7 cellular contexts compared by ENCODE assay signal in genomic region chr6:13733178-13733851, GRCh38. TPM values are rescaled to one million over a fixed set of nuclear protein-coding genes. Genes with fewer than 3 reads are reported as not detected.
DNase-seq lines count a peak whose midpoint lies in the region; ATAC-seq, FAIRE-seq and TF ChIP-seq lines count a peak whose summit lies in the region.

No MANE protein-coding gene starts in this region.

- H3K9me3 ChIP-seq in K562 (replicated peaks; ENCODE audit: control insufficient read depth, insufficient read depth, low read depth, low read length) (no peaks in the 10 kb centered on the region), WERI-Rb-1 (ENCODE audit: severe bottlenecking) (no peaks in the 10 kb centered on the region)

- no TSS peak for BruUV-seq in K562 (replicated peaks; lab: Mats Ljungman, UMichigan)

- FAIRE-seq in K562 (lab: Jason Lieb, UNC) = peak; percentile 11

- POLR2A ChIA-PET in K562 (lab: Yijun Ruan, JAX) = interaction anchor here (0.8 kb wide), 2 partner anchors 20 to 592 kb away, joined by 3 read pairs; no protein-coding TSS in a partner anchor

- peak overlapping the region in 1 of 2 experiments; percentile 31; a peak in 1 of 4 replicates for H3K9ac ChIP-seq in K562 (ENCODE audit: insufficient read depth in 1 of 2, low read depth in 2 of 2, low read length in 2 of 2)

- H3K4me1 Mint-ChIP-seq in type B pancreatic cell (ENCODE audit: unreplicated experiment) (no peaks in the 10 kb centered on the region), immature natural killer cell (no peaks in the 10 kb centered on the region)

- DNase-seq in K562 (ENCODE audit: extremely low read depth in 1 of 4, low spot score in 3 of 4) (peak in 2 of 4 experiments; percentile 36 to 46), left kidney (ENCODE audit: low read depth, low spot score) (peak; percentile 84), type B pancreatic cell (ENCODE audit: extremely low spot score, unreplicated experiment) (no peak), T-helper 2 cell (no peak), WERI-Rb-1 (no peak), immature natural killer cell (no peak)

- 20% methylated on average over 15 of the region's 15 CpGs for WGBS in K562 (ENCODE audit: insufficient coverage, low coverage, missing lambda C conversion rate)

- peak overlapping the region; percentile 43; the same call in 1 of the 2 replicates for H3K4me2 ChIP-seq in K562 (ENCODE audit: insufficient read depth, low read length)

- H3K27ac Mint-ChIP-seq in type B pancreatic cell = no peak overlapping the region
- H3K27ac Mint-ChIP-seq in immature natural killer cell = no peak overlapping the region

- ATAC-seq in K562 = peak; percentile 83

- H3K9me1 ChIP-seq in K562 (ENCODE audit: control insufficient read depth, insufficient read depth, low read length) = no peaks in the 10 kb centered on the region

- no peaks in the 10 kb centered on the region for H4K20me1 ChIP-seq in K562 (replicated peaks; ENCODE audit: control insufficient read depth, insufficient read depth, low read length)

- TF ChIP-seq RAD21 in Ishikawa (IDR thresholded peaks at IDR 0.05; ENCODE audit: low read depth) (no peak), K562 (CRISPR knock-in tag; conservative IDR thresholded peaks at IDR 0.05 in 1 of 2, IDR thresholded peaks at IDR 0.05 in 1 of 2) (no peak)

- in situ Hi-C loops in K562 (cut with MboI) = no loop called here

- H3K4me3 ChIP-seq in K562 = no peak overlapping the region
- H3K4me3 ChIP-seq in WERI-Rb-1 (ENCODE audit: low read depth, low read length) = no peak overlapping the region

- peak overlapping the region; percentile 33 for H3K4me3 Mint-ChIP-seq in type B pancreatic cell
- H3K4me3 Mint-ChIP-seq in immature natural killer cell = no peak overlapping the region

- peak overlapping the region; percentile 75 for H2AFZ ChIP-seq in K562 (ENCODE audit: low read depth, low read length)

- TF ChIP-seq CTCF in K562 (IDR thresholded peaks at IDR 0.05 in 2 of 3, conservative IDR thresholded peaks at IDR 0.05 in 1 of 3; ENCODE audit: insufficient read depth in 2 of 3, low read depth in 1 of 3, low read length in 3 of 3) (no peak), type B pancreatic cell (conservative IDR thresholded peaks at IDR 0.05) (no peak), WERI-Rb-1 (IDR thresholded peaks at IDR 0.05; ENCODE audit: low read depth, low read length) (no peak)

- TF ChIP-seq POLR2A in K562 (conservative IDR thresholded peaks at IDR 0.05) = no peak

- peaks cover 0 to 4% of the 10 kb centered on the region in 2 experiments; a peak in 2 of 5 replicates for H3K4me1 ChIP-seq in K562 (replicated peaks in 1 of 2; ENCODE audit: control insufficient read depth in 2 of 2, insufficient read depth in 2 of 2, low read length in 2 of 2)

- H3K9me3 Mint-ChIP-seq in type B pancreatic cell = no peaks in the 10 kb centered on the region
- peaks cover 0 to 2% (median 0%) of the 10 kb centered on the region in 6 donors for H3K9me3 Mint-ChIP-seq in immature natural killer cell

- CTCF ChIA-PET in K562 (lab: Yijun Ruan, JAX; ENCODE audit: low intra/inter-chr PET ratio) = no interaction called here

- H3K27me3 Mint-ChIP-seq in type B pancreatic cell (no peaks in the 10 kb centered on the region), immature natural killer cell (ENCODE audit: low read depth in 3 of 3) (peaks cover 2 to 5% (median 2%) of the 10 kb centered on the region in 3 donors)

- H3K36me3 ChIP-seq in K562 (ENCODE audit: control insufficient read depth, insufficient read depth, low read length) = no peaks in the 10 kb centered on the region
- no peaks in the 10 kb centered on the region for H3K36me3 ChIP-seq in WERI-Rb-1

- H3K79me2 ChIP-seq in K562 (ENCODE audit: control insufficient read depth, insufficient read depth, low read length) = no peaks in the 10 kb centered on the region

- TF ChIP-seq EP300 in Ishikawa (IDR thresholded peaks at IDR 0.05; ENCODE audit: borderline replicate concordance) (no peak), K562 (IDR thresholded peaks at IDR 0.05; ENCODE audit: low read length) (no peak)

- intact Hi-C loops in K562 (cut with micrococcal nuclease) = no loop called here

- H3K27me3 ChIP-seq in K562 (ENCODE audit: control insufficient read depth in 2 of 2, insufficient read depth in 2 of 2, low read length in 2 of 2) (no peaks in the 10 kb centered on the region; a peak in 1 of 5 replicates), WERI-Rb-1 (ENCODE audit: insufficient read depth, low read depth, severe bottlenecking) (no peaks in the 10 kb centered on the region)

- H3K36me3 Mint-ChIP-seq in type B pancreatic cell (no peaks in the 10 kb centered on the region), immature natural killer cell (no peaks in the 10 kb centered on the region)

- H3K27ac ChIP-seq in K562 (ENCODE audit: extremely low read depth, low read depth, low read length) (no peak overlapping the region), WERI-Rb-1 (no peak overlapping the region)

TF ChIP-seq in Ishikawa, 13 proteins besides CTCF, POLR2A, EP300 and RAD21:
- no peak for TF ChIP-seq ZBTB7A (IDR thresholded peaks at IDR 0.05; ENCODE audit: low read depth)
- peak; percentile 61 for TF ChIP-seq TEAD4 (IDR thresholded peaks at IDR 0.05)
- peak; percentile 96 for TF ChIP-seq MAX (IDR thresholded peaks at IDR 0.05)
- 0 out of 2 replicates have a peak, but pooled peaks have one; percentile 15 for TF ChIP-seq CEBPB (IDR thresholded peaks at IDR 0.05)
- TF ChIP-seq USF1 (IDR thresholded peaks at IDR 0.05) = peak; percentile 83
- peak; percentile 68; the same call in 1 of the 2 replicates for TF ChIP-seq NFIC (IDR thresholded peaks at IDR 0.05)
- TF ChIP-seq YY1 (IDR thresholded peaks at IDR 0.05; ENCODE audit: low read depth) = no peak

TF ChIP-seq in K562, 482 proteins besides CTCF, POLR2A, EP300 and RAD21 (continues in another document):
- TF ChIP-seq SLC30A9 (CRISPR knock-in tag; IDR thresholded peaks at IDR 0.05) = no peak

RNA-seq across cellular contexts. Expression of gene RANBP9, which starts 21.7 kb away (rescaled TPM):
- 23.7 and 84.5 TPM in 2 replicates for total RNA-seq in K562 (2011; cell fraction: chromatin; rRNA removed; ENCODE audit: low replicate concordance)
- 11.0 and 16.3 TPM in 2 replicates for total RNA-seq in K562 (2011; cell fraction: nucleolus; rRNA removed)
- total RNA-seq in K562 (2011; cell fraction: nucleoplasm; rRNA removed) = 31.1 and 32.8 TPM in 2 replicates
- total RNA-seq in K562 (2014; rRNA removed) (34.7 and 36.4 TPM in 2 replicates), K562 (2014; rRNA removed; fragmentation: Illumina TruSeq; extraction: Trizol) (64.8 and 74.0 TPM in 2 replicates), K562 (2015; rRNA removed; fragmentation: Illumina TruSeq; extraction: Trizol) (60.3 and 61.5 TPM in 2 replicates), K562 (2021) (80.4 and 87.0 TPM in 2 replicates), type B pancreatic cell (ENCODE audit: low replicate concordance) (40.4 and 43.4 TPM in 2 replicates)
- polyA plus RNA-seq in K562 (2011; rRNA removed) (54.2 and 83.6 TPM in 2 replicates), K562 (2014; fragmentation: Illumina TruSeq; extraction: Trizol) (124 and 130 TPM in 2 replicates), K562 (2014; fragmentation: Nextera tagmentation; extraction: Ambion mirVana) (10 to 100 TPM; 27.5 to 31.2 TPM), K562 (2014; rRNA removed) (51.2 and 53.5 TPM in 2 replicates), immature natural killer cell (1 to 10 TPM; 2.4 to 5.5 (median 3.8) TPM)
- 30.0 and 36.4 TPM in 2 replicates for polyA plus RNA-seq in K562 (2011; cell fraction: cytosol; rRNA removed)
- polyA plus RNA-seq in K562 (2011; cell fraction: nucleus; rRNA removed) = 43.2 and 52.8 TPM in 2 replicates
- polyA plus RNA-seq in K562 (2012) = 68.7 and 70.4 TPM in 2 replicates
- 126 and 143 TPM in 2 replicates for polyA minus RNA-seq in K562 (2011; rRNA and poly(A)+ RNA removed)
- 54.5 and 56.1 TPM in 2 replicates for polyA minus RNA-seq in K562 (2011; cell fraction: cytosol; rRNA and poly(A)+ RNA removed)
- 19.8 and 32.3 TPM in 2 replicates for polyA minus RNA-seq in K562 (2011; cell fraction: nucleus; rRNA and poly(A)+ RNA removed)
